8 cellular contexts compared by ENCODE assay signal in genomic region chr16:67415872-67416793, GRCh38. TPM values are rescaled to one million over a fixed set of nuclear protein-coding genes. Genes with fewer than 3 reads are reported as not detected.
DNase-seq lines count a peak whose midpoint lies in the region; ATAC-seq lines count a peak whose summit lies in the region.

Gene ZDHHC1 (minus strand): TSS chr16:67416477. CDS start chr16:67407775, 8,702 bp downstream.

- H3K36me3 ChIP-seq in muscle layer of colon (ENCODE audit: insufficient read depth, low read length), result no peaks in the 10 kb centered on the region

- H3K9ac ChIP-seq in muscle layer of colon (ENCODE audit: low read length), result peak within 1 kb of the TSS; percentile 92

- H3K9me3 Mint-ChIP-seq in activated T-cell treated with anti-CD3 and anti-CD28 coated beads, Interleukin-2, amount 50 U/mL, for 72 hours, result no peaks in the 10 kb centered on the region

- peak; percentile 96 to 98 for ATAC-seq in activated T-cell treated with anti-CD3 and anti-CD28 coated beads, Interleukin-2, amount 50 U/mL, for 72 hours (replicated peaks in 1 of 2)

- peak within 1 kb of the TSS; percentile 68 for H3K27ac ChIP-seq in muscle layer of colon (ENCODE audit: low read depth, low read length)

- peak within 1 kb of the TSS; percentile 81 to 89 for H3K4me3 Mint-ChIP-seq in activated T-cell treated with anti-CD3 and anti-CD28 coated beads, Interleukin-2, amount 50 U/mL, for 72 hours

- peaks cover 52% of the 10 kb centered on the region for H3K27me3 Mint-ChIP-seq in activated T-cell treated with anti-CD3 and anti-CD28 coated beads, Interleukin-2, amount 50 U/mL, for 72 hours (ENCODE audit: low read depth)

- H3K27me3 ChIP-seq in muscle layer of colon (ENCODE audit: control insufficient read depth in 1 of 2, insufficient read depth in 2 of 2, low read length in 2 of 2), result no peaks in the 10 kb centered on the region

- H3K4me3 ChIP-seq in muscle layer of colon (ENCODE audit: low read depth in 1 of 2, low read length in 2 of 2), result peak within 1 kb of the TSS; percentile 85 to 86

- no peaks in the 10 kb centered on the region for H3K36me3 Mint-ChIP-seq in activated T-cell treated with anti-CD3 and anti-CD28 coated beads, Interleukin-2, amount 50 U/mL, for 72 hours (ENCODE audit: insufficient read depth in 2 of 2)

- H3K9me3 ChIP-seq in muscle layer of colon (ENCODE audit: low read length), result no peaks in the 10 kb centered on the region

- peak; percentile 76 for DNase-seq in ELR (ENCODE audit: low read depth)
- peak; percentile 52 for DNase-seq in HCEC 1CT
- peak; percentile 46 for DNase-seq in NCI-H2171 treated with DMSO at 0.1 percent for 48 hours (lab: John Stamatoyannopoulos, UW)
- DNase-seq in activated T-cell treated with anti-CD3 and anti-CD28 coated beads, Interleukin-2, amount 50 U/mL, for 72 hours, result peak; percentile 70 to 80
- DNase-seq in fibroblast of gingiva (ENCODE audit: low read depth), result peak; percentile 65
- peak; percentile 57 for DNase-seq in stromal cell of bone marrow (ENCODE audit: low read depth)
- DNase-seq in NCI-H2107 treated with DMSO at 0.1 percent for 48 hours (lab: John Stamatoyannopoulos, UW; ENCODE audit: unreplicated experiment), result no peak

- no peak within 1 kb of the TSS for H3K27ac Mint-ChIP-seq in activated T-cell treated with anti-CD3 and anti-CD28 coated beads, Interleukin-2, amount 50 U/mL, for 72 hours

- peaks cover 6% of the 10 kb centered on the region for H3K4me1 ChIP-seq in muscle layer of colon (ENCODE audit: insufficient read depth, low read length)

- H3K4me1 Mint-ChIP-seq in activated T-cell treated with anti-CD3 and anti-CD28 coated beads, Interleukin-2, amount 50 U/mL, for 72 hours (ENCODE audit: low read depth), result peaks cover 11% of the 10 kb centered on the region

RNA-seq across cellular contexts. Expression of gene ZDHHC1, which starts in this region (rescaled TPM):
- total RNA-seq in activated T-cell treated with anti-CD3 and anti-CD28 coated beads, Interleukin-2, amount 50 U/mL, for 72 hours, result 1 to 10 TPM; 1.9 to 2.1 TPM
